ENCODE assay signal across 10 cellular contexts in genomic region chr16:59886021-59886420, GRCh38.
DNase-seq lines count a peak whose midpoint lies in the region; FAIRE-seq and TF ChIP-seq lines count a peak whose summit lies in the region.
"Had no signal": no experiment of that assay in that cellular context is flagged by ENCODE, and none has a peak within 500 bp of the region (broad histone marks: within the 10 kb centered on the region; RNA-seq: fewer than 3 reads in every experiment).

No MANE protein-coding gene starts in this region.

- TF ChIP-seq POLR2A in stomach (IDR thresholded peaks at IDR 0.05) = no peak

- FAIRE-seq in D721Med (lab: Jason Lieb, UNC) = no peak
- FAIRE-seq: HepG2 had no signal

- no peak for TF ChIP-seq EP300 in stomach (IDR thresholded peaks at IDR 0.05)

- no peaks in the 10 kb centered on the region for H3K27me3 ChIP-seq in ascending aorta
- no peaks in the 10 kb centered on the region for H3K27me3 ChIP-seq in stomach

- H3K4me1 ChIP-seq in ascending aorta (no peaks in the 10 kb centered on the region), stomach (peaks cover 0 to 6% (median 2%) of the 10 kb centered on the region in 4 donors)
- H3K4me1 ChIP-seq: parathyroid adenoma had no signal

- TF ChIP-seq CTCF in ascending aorta (IDR thresholded peaks at IDR 0.05) (no peak), D721Med (IDR thresholded peaks at IDR 0.05; ENCODE audit: insufficient read depth, missing control alignments) (no peak), stomach (IDR thresholded peaks at IDR 0.05) (no peak)

- H3K9me3 ChIP-seq in ascending aorta (no peaks in the 10 kb centered on the region), stomach (peaks cover 0 to 8% (median 1%) of the 10 kb centered on the region in 4 donors)

- H3K4me3 ChIP-seq in skeletal muscle cell (ENCODE audit: low read depth, low read length) (no peak overlapping the region), ascending aorta (no peak overlapping the region), stomach (no peak overlapping the region)

- H3K36me3 ChIP-seq in ascending aorta = no peaks in the 10 kb centered on the region
- H3K36me3 ChIP-seq in stomach = no peaks in the 10 kb centered on the region

- 32 to 76% (median 43%) methylated on average over 2 of the region's 2 CpGs for WGBS in stomach, 5 donors

- H3K27ac ChIP-seq in ascending aorta = no peak overlapping the region
- H3K27ac ChIP-seq in stomach = no peak overlapping the region
- H3K27ac ChIP-seq: parathyroid adenoma had no signal

- peak; percentile 65 for DNase-seq in GM04503 (ENCODE audit: low read depth)
- peak; percentile 17 for DNase-seq in SKM-1 (lab: John Stamatoyannopoulos, UW; ENCODE audit: unreplicated experiment)
- peak; percentile 48 for DNase-seq in foreskin melanocyte
- peak; percentile 80 for DNase-seq in skeletal muscle cell (ENCODE audit: low read depth)
- DNase-seq in ascending aorta (ENCODE audit: low spot score in 2 of 2) = no peak
- DNase-seq in D721Med (ENCODE audit: insufficient read length, low spot score) = no peak
- no peak for DNase-seq in stomach
- DNase-seq in NCI-H510A treated with DMSO at 0.1 percent for 48 hours (lab: John Stamatoyannopoulos, UW) = no peak

- intact Hi-C loops in ascending aorta (cut with DNase I) = no loop called here
- intact Hi-C loops in stomach (cut with DNase I; ENCODE audit: low total_unique reads) = no loop called here

Comparison
In these comparisons a context has a peak if more than half of its experiments do, and no peak if none do; other contexts are left out.
1. DNase-seq: peak in GM04503 (single experiment), SKM-1 (single experiment), foreskin melanocyte (single experiment) and skeletal muscle cell (single experiment); none in ascending aorta (0 of 2), D721Med (single experiment), stomach (single experiment) and NCI-H510A treated with DMSO at 0.1 percent for 48 hours (single experiment).